ENCODE assay signal across 10 cellular contexts in the genomic region with DNA sequence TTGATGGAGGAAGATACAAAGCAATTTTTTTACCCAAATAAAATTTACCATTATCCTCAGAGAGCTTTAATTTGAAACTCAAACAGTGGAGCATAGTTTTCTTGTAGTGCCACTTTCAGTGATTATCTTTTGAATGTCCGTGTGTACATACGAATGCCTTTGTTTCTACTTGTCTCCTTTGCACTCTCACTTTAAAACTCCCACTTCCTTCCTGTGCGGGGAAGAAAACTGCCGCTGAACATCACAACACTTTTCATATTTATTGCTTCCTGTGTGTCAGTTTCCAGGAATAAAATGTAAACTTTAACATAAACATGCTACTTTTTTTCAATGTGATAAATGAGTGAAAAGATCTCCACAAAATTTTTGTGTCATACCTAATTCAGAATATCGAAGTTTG.
A peak's percentile ranks its signal among the peaks of the same experiment; 100 is the strongest.
DNase-seq lines count a peak whose midpoint lies in the region; ATAC-seq, FAIRE-seq and TF ChIP-seq lines count a peak whose summit lies in the region.
"Had no signal": no experiment of that assay in that cellular context is flagged by ENCODE, and none has a peak within 500 bp of the region (broad histone marks: within the 10 kb centered on the region; RNA-seq: fewer than 3 reads in every experiment).

No MANE protein-coding gene starts in this region.

- DNase-seq in A549 (ENCODE audit: low read depth in 1 of 2, low spot score in 1 of 2) = peak in 1 of 2 experiments; percentile 36
- DNase-seq in H54 (ENCODE audit: insufficient read length, low spot score) = no peak
- DNase-seq in RPMI7951 (ENCODE audit: low read depth) = peak; percentile 20
- DNase-seq in endodermal cell = no peak
- no peak for DNase-seq in stimulated activated naive B cell treated with anti-CD40 and anti-IgM and Interleukin-4, amounts not matched to agents 10 μg/mL and 1 μg/mL and 100 μg/mL, for 72 hours
- no peak for DNase-seq in OCI-LY7 (ENCODE audit: low spot score)
- DNase-seq in posterior vena cava (ENCODE audit: low spot score) = no peak
- DNase-seq in RCC 7860 (ENCODE audit: low spot score) = no peak
- DNase-seq: substantia nigra had no signal

- TF ChIP-seq EP300 in A549 (IDR thresholded peaks at IDR 0.05) = no peak

- peak overlapping the region; percentile 82 for H3K27ac Mint-ChIP-seq in endodermal cell
- no peak overlapping the region for H3K27ac Mint-ChIP-seq in stimulated activated naive B cell treated with anti-CD40 and anti-IgM and Interleukin-4, amounts not matched to agents 10 μg/mL and 1 μg/mL and 100 μg/mL, for 72 hours

- no peaks in the 10 kb centered on the region for H3K9me3 Mint-ChIP-seq in endodermal cell
- no peaks in the 10 kb centered on the region for H3K9me3 Mint-ChIP-seq in stimulated activated naive B cell treated with anti-CD40 and anti-IgM and Interleukin-4, amounts not matched to agents 10 μg/mL and 1 μg/mL and 100 μg/mL, for 72 hours

- H3K4me1 ChIP-seq in A549 (peaks cover 33% of the 10 kb centered on the region), endodermal cell (ENCODE audit: control insufficient read depth, insufficient read depth, low read length) (no peaks in the 10 kb centered on the region), OCI-LY7 (ENCODE audit: insufficient read depth, low read length, poor library complexity, severe bottlenecking) (no peaks in the 10 kb centered on the region)

- peaks cover 11% of the 10 kb centered on the region for H3K36me3 Mint-ChIP-seq in endodermal cell (ENCODE audit: low read depth)
- H3K36me3 Mint-ChIP-seq in stimulated activated naive B cell treated with anti-CD40 and anti-IgM and Interleukin-4, amounts not matched to agents 10 μg/mL and 1 μg/mL and 100 μg/mL, for 72 hours = no peaks in the 10 kb centered on the region

- H2AFZ ChIP-seq in OCI-LY7 (ENCODE audit: low read length) = no peak overlapping the region

- H3K9ac ChIP-seq in endodermal cell (ENCODE audit: extremely low read depth, low read length, poor library complexity, severe bottlenecking) = no peak overlapping the region

- TF ChIP-seq POLR2A in A549 (IDR thresholded peaks at IDR 0.05; ENCODE audit: low read length) = no peak
- TF ChIP-seq POLR2A in H54 (IDR thresholded peaks at IDR 0.05; ENCODE audit: low read depth, low read length) = no peak

- H3K9me2 ChIP-seq in OCI-LY7 (ENCODE audit: insufficient read depth, low read length) = no peaks in the 10 kb centered on the region

- H3K4me2 ChIP-seq in A549 = peak overlapping the region; percentile 63
- no peak overlapping the region for H3K4me2 ChIP-seq in OCI-LY7 (ENCODE audit: low read length)

- no TSS peak for BruUV-seq in OCI-LY7 (replicated peaks; lab: Mats Ljungman, UMichigan)

- peak overlapping the region; percentile 7 for H3K4me3 Mint-ChIP-seq in endodermal cell
- H3K4me3 Mint-ChIP-seq in stimulated activated naive B cell treated with anti-CD40 and anti-IgM and Interleukin-4, amounts not matched to agents 10 μg/mL and 1 μg/mL and 100 μg/mL, for 72 hours = no peak overlapping the region

- peak overlapping the region; percentile 5 to 57; a peak in 4 of 6 replicates for H3K27ac ChIP-seq in A549
- H3K27ac ChIP-seq in endodermal cell (ENCODE audit: low read depth, low read length) = no peak overlapping the region
- no peak overlapping the region for H3K27ac ChIP-seq in OCI-LY7 (ENCODE audit: low read depth, low read length, poor library complexity, severe bottlenecking)

- H4K20me1 ChIP-seq in OCI-LY7 (ENCODE audit: insufficient read depth, low read length) = no peaks in the 10 kb centered on the region

- peak; percentile 36 for FAIRE-seq in A549 (lab: Jason Lieb, UNC)
- FAIRE-seq in H54 (lab: Jason Lieb, UNC) = peak; percentile 92
- FAIRE-seq in RCC 7860 (lab: Jason Lieb, UNC) = no peak
- FAIRE-seq: D721Med had no signal

- POLR2A ChIA-PET in A549 (lab: Yijun Ruan, JAX) = no interaction called here
- POLR2A ChIA-PET in OCI-LY7 (lab: Charles Lee) = no interaction called here

- peak in 1 of 2 experiments; percentile 46; a peak in 1 of 6 replicates for ATAC-seq in A549
- no peak for ATAC-seq in stimulated activated naive B cell treated with anti-CD40 and anti-IgM and Interleukin-4, amounts not matched to agents 10 μg/mL and 1 μg/mL and 100 μg/mL, for 72 hours (replicated peaks)

- H3K36me3 ChIP-seq in endodermal cell (ENCODE audit: control insufficient read depth, insufficient read depth, low read length) (no peaks in the 10 kb centered on the region), OCI-LY7 (ENCODE audit: insufficient read depth, low read length) (no peaks in the 10 kb centered on the region)

- 19% methylated on average over 5 of the region's 5 CpGs for WGBS in A549 (ENCODE audit: missing lambda C conversion rate)
- 77 to 87% methylated on average over 3 to 5 of the region's 5 CpGs for WGBS in endodermal cell (ENCODE audit: insufficient coverage in 1 of 2, insufficient read length in 1 of 2), 2 experiments

- no peaks in the 10 kb centered on the region for H3K79me2 ChIP-seq in OCI-LY7 (ENCODE audit: insufficient read depth, low read depth, low read length)

- TF ChIP-seq RAD21 in A549 (conservative IDR thresholded peaks at IDR 0.05 in 1 of 2, IDR thresholded peaks at IDR 0.05 in 1 of 2) = no peak

- H3K27me3 Mint-ChIP-seq in endodermal cell (ENCODE audit: insufficient read depth) = no peaks in the 10 kb centered on the region
- no peaks in the 10 kb centered on the region for H3K27me3 Mint-ChIP-seq in stimulated activated naive B cell treated with anti-CD40 and anti-IgM and Interleukin-4, amounts not matched to agents 10 μg/mL and 1 μg/mL and 100 μg/mL, for 72 hours

- CTCF ChIA-PET in A549 (lab: Yijun Ruan, JAX) = no interaction called here
- CTCF ChIA-PET in OCI-LY7 (lab: Charles Lee; ENCODE audit: unreplicated experiment) = no interaction called here

- H3K4me1 Mint-ChIP-seq in endodermal cell = peaks cover 20% of the 10 kb centered on the region
- H3K4me1 Mint-ChIP-seq in stimulated activated naive B cell treated with anti-CD40 and anti-IgM and Interleukin-4, amounts not matched to agents 10 μg/mL and 1 μg/mL and 100 μg/mL, for 72 hours = peaks cover 0 to 6% of the 10 kb centered on the region in 2 donors

- H3K9me3 ChIP-seq in A549 (no peaks in the 10 kb centered on the region), endodermal cell (ENCODE audit: control insufficient read depth, low read length) (no peaks in the 10 kb centered on the region), OCI-LY7 (ENCODE audit: low read length) (no peaks in the 10 kb centered on the region)

- H3K27me3 ChIP-seq in endodermal cell (ENCODE audit: control insufficient read depth, insufficient read depth, low read length, poor library complexity, severe bottlenecking) = no peaks in the 10 kb centered on the region

- TF ChIP-seq CTCF in A549 (IDR thresholded peaks at IDR 0.05) = no peak
- TF ChIP-seq CTCF in endodermal cell (conservative IDR thresholded peaks at IDR 0.05) = no peak
- TF ChIP-seq CTCF in OCI-LY7 (conservative IDR thresholded peaks at IDR 0.05; ENCODE audit: low read length) = no peak

- H3K4me3 ChIP-seq in A549 (0 out of 3 replicates have a peak overlapping the region, but pooled peaks have one; percentile 2), endodermal cell (ENCODE audit: low read length) (no peak overlapping the region), OCI-LY7 (ENCODE audit: low read depth, low read length, poor library complexity, severe bottlenecking) (no peak overlapping the region)

- intact Hi-C loops in OCI-LY7 (cut with micrococcal nuclease; ENCODE audit: unreplicated experiment) = no loop called here
- intact Hi-C loops in posterior vena cava (cut with DNase I) = no loop called here

TF ChIP-seq in A549, 52 proteins besides CTCF, POLR2A, EP300 and RAD21:
- TF ChIP-seq NFE2L2 (conservative IDR thresholded peaks at IDR 0.05; ENCODE audit: low read length) = no peak
- TF ChIP-seq RARB (CRISPR knock-in tag; IDR thresholded peaks at IDR 0.05) = no peak
- TF ChIP-seq, protein P1, sequence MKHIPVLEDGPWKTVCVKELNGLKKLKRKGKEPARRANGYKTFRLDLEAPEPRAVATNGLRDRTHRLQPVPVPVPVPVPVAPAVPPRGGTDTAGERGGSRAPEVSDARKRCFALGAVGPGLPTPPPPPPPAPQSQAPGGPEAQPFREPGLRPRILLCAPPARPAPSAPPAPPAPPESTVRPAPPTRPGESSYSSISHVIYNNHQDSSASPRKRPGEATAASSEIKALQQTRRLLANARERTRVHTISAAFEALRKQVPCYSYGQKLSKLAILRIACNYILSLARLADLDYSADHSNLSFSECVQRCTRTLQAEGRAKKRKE (CRISPR knock-in tag; IDR thresholded peaks at IDR 0.05; ENCODE audit: low read depth) = no peak
- no peak for TF ChIP-seq MAFK (IDR thresholded peaks at IDR 0.05; ENCODE audit: partially characterized antibody)
- TF ChIP-seq, protein P2, sequence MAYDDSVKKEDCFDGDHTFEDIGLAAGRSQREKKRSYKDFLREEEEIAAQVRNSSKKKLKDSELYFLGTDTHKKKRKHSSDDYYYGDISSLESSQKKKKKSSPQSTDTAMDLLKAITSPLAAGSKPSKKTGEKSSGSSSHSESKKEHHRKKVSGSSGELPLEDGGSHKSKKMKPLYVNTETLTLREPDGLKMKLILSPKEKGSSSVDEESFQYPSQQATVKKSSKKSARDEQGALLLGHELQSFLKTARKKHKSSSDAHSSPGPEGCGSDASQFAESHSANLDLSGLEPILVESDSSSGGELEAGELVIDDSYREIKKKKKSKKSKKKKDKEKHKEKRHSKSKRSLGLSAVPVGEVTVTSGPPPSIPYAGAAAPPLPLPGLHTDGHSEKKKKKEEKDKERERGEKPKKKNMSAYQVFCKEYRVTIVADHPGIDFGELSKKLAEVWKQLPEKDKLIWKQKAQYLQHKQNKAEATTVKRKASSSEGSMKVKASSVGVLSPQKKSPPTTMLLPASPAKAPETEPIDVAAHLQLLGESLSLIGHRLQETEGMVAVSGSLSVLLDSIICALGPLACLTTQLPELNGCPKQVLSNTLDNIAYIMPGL (CRISPR knock-in tag; IDR thresholded peaks at IDR 0.05; ENCODE audit: borderline replicate concordance) = no peak

Comparison
In these comparisons a context has a peak if more than half of its experiments do, and no peak if none do; other contexts are left out.
1. H3K27ac ChIP-seq: peak in A549 (2 of 2); none in endodermal cell (single experiment) and OCI-LY7 (single experiment).